ENCODE assay signal across 8 cellular contexts in the genomic region with DNA sequence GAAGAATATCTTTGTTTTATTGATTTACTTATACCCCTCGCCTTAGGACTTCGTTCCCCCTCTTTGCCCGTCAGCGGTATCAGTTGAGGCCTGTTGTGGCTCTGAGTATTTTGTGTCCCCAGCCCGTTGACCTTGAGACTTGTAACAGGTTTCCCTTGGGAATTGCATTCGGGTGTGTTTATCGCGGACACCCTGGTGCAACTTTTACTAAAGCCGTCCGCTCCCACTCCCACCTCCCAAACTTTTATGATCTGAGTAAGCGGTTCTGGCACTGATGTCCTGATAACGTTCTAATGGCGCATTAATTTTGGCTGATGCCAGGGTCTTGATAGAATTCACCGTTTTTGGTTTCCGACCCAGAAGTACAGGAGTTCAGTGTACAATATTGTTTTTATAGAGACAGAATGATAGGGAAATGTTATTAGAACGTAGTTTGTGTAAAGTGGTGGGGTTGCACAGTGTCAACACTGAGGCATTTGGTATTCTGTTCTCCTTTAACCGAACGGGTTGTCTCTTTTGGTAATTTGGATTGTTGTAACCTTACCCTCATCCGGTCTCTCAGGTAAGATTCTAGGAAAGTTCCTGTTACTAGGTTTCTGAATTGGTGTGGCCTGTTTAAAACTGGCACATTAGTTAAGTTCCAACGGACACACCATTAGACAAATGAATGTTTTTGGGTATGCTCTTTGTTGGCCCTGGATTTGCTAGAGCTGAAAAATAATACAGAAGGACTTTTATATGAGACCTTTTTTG. TPM values are rescaled to one million over a fixed set of nuclear protein-coding genes. Genes with fewer than 3 reads are reported as not detected.
DNase-seq lines count a peak whose midpoint lies in the region; ATAC-seq and TF ChIP-seq lines count a peak whose summit lies in the region.

No MANE protein-coding gene starts in this region.

- H3K4me1 Mint-ChIP-seq in T-cell, result peaks cover 50 to 53% (median 53%) of the 10 kb centered on the region in 3 donors
- peaks cover 23 to 56% (median 52%) of the 10 kb centered on the region in 7 donors for H3K4me1 Mint-ChIP-seq in naive thymus-derived CD4-positive, alpha-beta T cell

- H3K27me3 ChIP-seq in esophagus (ENCODE audit: control insufficient read depth in 1 of 2, insufficient read depth in 2 of 2, low read length in 2 of 2), result no peaks in the 10 kb centered on the region
- no peaks in the 10 kb centered on the region for H3K27me3 ChIP-seq in naive thymus-derived CD4-positive, alpha-beta T cell (ENCODE audit: control insufficient read depth in 2 of 2, insufficient read depth in 2 of 2, low read length in 2 of 2)

- DNase-seq in ACHN, result peak; percentile 13
- no peak for DNase-seq in T-cell
- DNase-seq in naive thymus-derived CD4-positive, alpha-beta T cell, result peak in 6 of 9 donors; percentile 7 to 25 (median 14)

- 0 to 1% methylated on average over 20 of the region's 20 CpGs for WGBS in esophagus, 2 donors

- H3K4me3 Mint-ChIP-seq in T-cell, result peak overlapping the region; percentile 98 to 99 (median 99)
- peak overlapping the region; percentile 90 to 100 (median 92) for H3K4me3 Mint-ChIP-seq in naive thymus-derived CD4-positive, alpha-beta T cell

- ATAC-seq in GM18505 (IDR thresholded peaks at IDR 0.05; ENCODE audit: unreplicated experiment) (peak; percentile 2), T-cell (replicated peaks in 1 of 4) (no peak), HG02884 (IDR thresholded peaks at IDR 0.05; ENCODE audit: unreplicated experiment) (no peak), HG02571 (IDR thresholded peaks at IDR 0.05; ENCODE audit: unreplicated experiment) (no peak), HG02938 (IDR thresholded peaks at IDR 0.05; ENCODE audit: unreplicated experiment) (no peak)
- no peak for ATAC-seq in naive thymus-derived CD4-positive, alpha-beta T cell

- intact Hi-C loops in naive thymus-derived CD4-positive, alpha-beta T cell (cut with micrococcal nuclease), result loop anchor here (1.0 to 10.0 kb wide), 8 partner anchors 48 to 990 kb away; a partner anchor contains a TSS

- H3K27ac Mint-ChIP-seq in T-cell, result peak overlapping the region; percentile 96 to 98
- peak overlapping the region; percentile 96 to 99 (median 97) for H3K27ac Mint-ChIP-seq in naive thymus-derived CD4-positive, alpha-beta T cell

- in situ Hi-C loops in ACHN (cut with HindIII; ENCODE audit: low pct_ligation_motif_present, low pct_unique_long_range_greater_than_20kb, low sequenced_read_pairs), result no loop called here

- H3K9me3 ChIP-seq in esophagus (ENCODE audit: control insufficient read depth in 2 of 2, insufficient read depth in 1 of 2, low read depth in 1 of 2, low read length in 1 of 2), result no peaks in the 10 kb centered on the region
- H3K9me3 ChIP-seq in naive thymus-derived CD4-positive, alpha-beta T cell (ENCODE audit: control insufficient read depth in 2 of 3, low read length in 3 of 3), result no peaks in the 10 kb centered on the region

- H3K27ac ChIP-seq in esophagus (ENCODE audit: low read depth in 2 of 2, low read length in 1 of 2), result peak overlapping the region; percentile 95 to 98
- peak overlapping the region; percentile 91 for H3K27ac ChIP-seq in naive thymus-derived CD4-positive, alpha-beta T cell (ENCODE audit: low read depth, low read length)

- CTCF ChIA-PET in T-cell (lab: Charles Lee), result interaction anchor here in 1 of 2 donors (0.6 kb wide), 1 partner anchor 44 kb away, joined by 17 read pairs; no protein-coding TSS in a partner anchor
- CTCF ChIA-PET in naive thymus-derived CD4-positive, alpha-beta T cell (lab: Charles Lee), result no interaction called here

- H3K4me3 ChIP-seq in esophagus (ENCODE audit: low read depth in 1 of 2, low read length in 2 of 2), result peak overlapping the region; percentile 92 to 96
- H3K4me3 ChIP-seq in naive thymus-derived CD4-positive, alpha-beta T cell (ENCODE audit: low read length), result peak overlapping the region; percentile 89

- no peaks in the 10 kb centered on the region for H3K27me3 Mint-ChIP-seq in T-cell
- H3K27me3 Mint-ChIP-seq in naive thymus-derived CD4-positive, alpha-beta T cell, result peaks cover 0 to 2% (median 0%) of the 10 kb centered on the region in 5 donors

- H3K9me3 Mint-ChIP-seq in T-cell, result no peaks in the 10 kb centered on the region
- H3K9me3 Mint-ChIP-seq in naive thymus-derived CD4-positive, alpha-beta T cell, result peaks cover 0 to 5% (median 0%) of the 10 kb centered on the region in 11 donors

- H3K4me1 ChIP-seq in esophagus (ENCODE audit: control insufficient read depth in 2 of 2, insufficient read depth in 2 of 2, low read length in 1 of 2), result peaks cover 0 to 3% of the 10 kb centered on the region in 2 donors
- H3K4me1 ChIP-seq in naive thymus-derived CD4-positive, alpha-beta T cell (ENCODE audit: control insufficient read depth in 2 of 2, insufficient read depth in 2 of 2, low read length in 2 of 2), result peaks cover 21 to 32% of the 10 kb centered on the region in 2 donors

- no peak for TF ChIP-seq POLR2A in GM18505 (IDR thresholded peaks at IDR 0.05; ENCODE audit: borderline replicate concordance, extremely low read depth, insufficient read depth, insufficient read length)

- POLR2A ChIA-PET in T-cell (lab: Charles Lee), result no interaction called here
- POLR2A ChIA-PET in naive thymus-derived CD4-positive, alpha-beta T cell (lab: Charles Lee), result interaction anchor here (0.7 to 1.9 kb wide), 3 partner anchors 54 to 924 kb away, joined by 3 to 13 read pairs (median 4); a partner anchor contains a TSS

- peaks cover 30% of the 10 kb centered on the region for H3K36me3 Mint-ChIP-seq in T-cell
- peaks cover 12 to 45% (median 30%) of the 10 kb centered on the region in 5 donors for H3K36me3 Mint-ChIP-seq in naive thymus-derived CD4-positive, alpha-beta T cell

- H3K36me3 ChIP-seq in esophagus (ENCODE audit: control insufficient read depth in 2 of 2, insufficient read depth in 2 of 2, low read length in 1 of 2), result peaks cover 0 to 12% of the 10 kb centered on the region in 2 donors
- peaks cover 10 to 32% (median 18%) of the 10 kb centered on the region in 3 experiments for H3K36me3 ChIP-seq in naive thymus-derived CD4-positive, alpha-beta T cell (ENCODE audit: control insufficient read depth in 2 of 3, insufficient read depth in 3 of 3, low read length in 3 of 3)

RNA-seq across cellular contexts. Expression of a gene that starts 47.8 kb away (rescaled TPM):
- total RNA-seq in T-cell, result under 1 TPM in 3 of 5 donors, not detected in 2; 0.58 to 0.82 (median 0.70) TPM
- 1 to 10 TPM; 3.1 to 6.4 TPM for polyA plus RNA-seq in esophagus
- total RNA-seq in naive thymus-derived CD4-positive, alpha-beta T cell, result 10 to 100 TPM in 1 of 5 experiments, under 1 TPM in 3, not detected in 1; 0.32 to 15.2 (median 0.54) TPM
- polyA plus RNA-seq in naive thymus-derived CD4-positive, alpha-beta T cell, result under 1 TPM in 1 of 2 donors, not detected in 1; 0.83 TPM

RNA-seq across cellular contexts. Expression of a gene that starts 48.1 kb away (rescaled TPM):
- 1 to 10 TPM; 5.4 to 9.4 (median 7.0) TPM for total RNA-seq in T-cell
- polyA plus RNA-seq in esophagus, result 10 to 100 TPM; 16.6 to 28.0 TPM
- total RNA-seq in naive thymus-derived CD4-positive, alpha-beta T cell, result 100 to 1,000 TPM in 1 of 5 experiments, 1 to 10 TPM in 4; 1.3 to 167 (median 3.0) TPM
- 1 to 10 TPM in 1 of 2 donors, under 1 TPM in 1; 0.86 to 1.1 TPM for polyA plus RNA-seq in naive thymus-derived CD4-positive, alpha-beta T cell

RNA-seq across cellular contexts. Expression of a gene that starts 53.5 kb away (rescaled TPM):
- total RNA-seq in T-cell, result 10 to 100 TPM; 20.5 to 34.4 (median 31.1) TPM
- polyA plus RNA-seq in esophagus, result 10 to 100 TPM; 54.9 to 63.6 TPM
- total RNA-seq in naive thymus-derived CD4-positive, alpha-beta T cell, result 10 to 100 TPM; 20.2 to 70.6 (median 24.7) TPM
- 10 to 100 TPM; 11.0 to 12.4 TPM for polyA plus RNA-seq in naive thymus-derived CD4-positive, alpha-beta T cell

RNA-seq across cellular contexts. Expression of a gene that starts 54.0 kb away (rescaled TPM):
- not detected for total RNA-seq in T-cell
- polyA plus RNA-seq in esophagus, result not detected
- total RNA-seq in naive thymus-derived CD4-positive, alpha-beta T cell, result not detected
- not detected for polyA plus RNA-seq in naive thymus-derived CD4-positive, alpha-beta T cell

Comparison
In these comparisons a context has a peak if more than half of its experiments do, and no peak if none do; other contexts are left out.
1. DNase-seq: peak in ACHN (single experiment) and naive thymus-derived CD4-positive, alpha-beta T cell (6 of 9); none in T-cell (0 of 34).